ENCODE assay signal across 12 cellular contexts in the genomic region with DNA sequence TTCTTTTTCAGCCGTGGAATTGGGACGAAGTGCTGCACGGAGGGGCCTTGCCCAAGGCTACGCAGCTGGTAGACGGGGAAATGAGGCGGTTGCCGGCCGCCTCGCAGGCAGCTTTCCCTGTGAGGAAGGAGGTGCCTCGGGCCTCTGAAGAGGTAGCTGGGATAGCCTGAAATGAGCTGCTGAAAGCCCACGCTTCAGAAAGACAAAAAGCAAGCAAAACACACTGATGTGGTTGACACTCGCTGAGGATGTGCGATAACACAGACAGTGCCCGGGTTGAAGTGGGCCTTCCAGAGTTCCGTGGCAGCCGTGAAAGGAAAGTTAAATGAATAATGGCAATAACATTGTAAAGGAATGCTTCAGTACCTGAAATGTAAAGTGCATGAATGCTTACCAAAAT. TPM values are rescaled to one million over a fixed set of nuclear protein-coding genes. Genes with fewer than 3 reads are reported as not detected.
DNase-seq lines count a peak whose midpoint lies in the region; TF ChIP-seq lines count a peak whose summit lies in the region.
"Had no signal": no experiment of that assay in that cellular context is flagged by ENCODE, and none has a peak within 500 bp of the region (broad histone marks: within the 10 kb centered on the region; RNA-seq: fewer than 3 reads in every experiment).

No MANE protein-coding gene starts in this region.

- peak overlapping the region; percentile 77 for H3K4me3 Mint-ChIP-seq in activated CD4-positive, alpha-beta T cell treated with anti-CD3 and anti-CD28 coated beads, Interleukin-2, amount 10 ng/mL, durations not matched to agents 24 days and 14 days
- H3K4me3 Mint-ChIP-seq in nephron progenitor cell: no peak overlapping the region

- no peaks in the 10 kb centered on the region for H3K36me3 Mint-ChIP-seq in activated CD4-positive, alpha-beta T cell treated with anti-CD3 and anti-CD28 coated beads, Interleukin-2, amount 10 ng/mL, durations not matched to agents 24 days and 14 days (ENCODE audit: low read depth)
- no peaks in the 10 kb centered on the region for H3K36me3 Mint-ChIP-seq in nephron progenitor cell (ENCODE audit: low read depth)

- H3K27me3 Mint-ChIP-seq in activated CD4-positive, alpha-beta T cell treated with anti-CD3 and anti-CD28 coated beads, Interleukin-2, amount 10 ng/mL, durations not matched to agents 24 days and 14 days: no peaks in the 10 kb centered on the region
- peaks cover 8% of the 10 kb centered on the region for H3K27me3 Mint-ChIP-seq in nephron progenitor cell (ENCODE audit: low read depth, poor library complexity)

- H3K4me1 Mint-ChIP-seq in activated CD4-positive, alpha-beta T cell treated with anti-CD3 and anti-CD28 coated beads, Interleukin-2, amount 10 ng/mL, durations not matched to agents 24 days and 14 days: peaks cover 74% of the 10 kb centered on the region
- peaks cover 29% of the 10 kb centered on the region for H3K4me1 Mint-ChIP-seq in nephron progenitor cell

- intact Hi-C loops in activated CD4-positive, alpha-beta T cell treated with anti-CD3 and anti-CD28 coated beads, Interleukin-2, amount 10 ng/mL, durations not matched to agents 24 days and 14 days (cut with micrococcal nuclease): loop anchor here (2.0 kb wide), 1 partner anchor 21 kb away; no protein-coding TSS in a partner anchor

- H3K9me3 Mint-ChIP-seq in activated CD4-positive, alpha-beta T cell treated with anti-CD3 and anti-CD28 coated beads, Interleukin-2, amount 10 ng/mL, durations not matched to agents 24 days and 14 days: no peaks in the 10 kb centered on the region
- peaks cover 4% of the 10 kb centered on the region for H3K9me3 Mint-ChIP-seq in nephron progenitor cell

- H3K4me3 ChIP-seq in BE2C (ENCODE audit: low read depth, low read length): no peak overlapping the region
- H3K4me3 ChIP-seq: coronary artery, gastrocnemius medialis had no signal

- H3K27ac Mint-ChIP-seq in activated CD4-positive, alpha-beta T cell treated with anti-CD3 and anti-CD28 coated beads, Interleukin-2, amount 10 ng/mL, durations not matched to agents 24 days and 14 days: peak overlapping the region; percentile 78
- peak overlapping the region; percentile 65 for H3K27ac Mint-ChIP-seq in nephron progenitor cell

- peak; percentile 81 for DNase-seq in activated CD4-positive, alpha-beta T cell treated with anti-CD3 and anti-CD28 coated beads, Interleukin-2, amount 10 ng/mL, durations not matched to agents 24 days and 14 days
- DNase-seq in activated effector memory CD4-positive, alpha-beta T cell treated with anti-CD3 and anti-CD28 coated beads, Interleukin-2, amount 50 U/mL, for 16 hours: peak; percentile 75
- DNase-seq in nephron progenitor cell: no peak
- DNase-seq in stimulated activated naive CD4-positive, alpha-beta T cell treated with Interleukin-2 at 50 U/mL for 16 hours (lab: John Stamatoyannopoulos, UW): peak; percentile 45
- no peak for DNase-seq in BE2C
- DNase-seq in NOMO-1 treated with dmso at 0.1 percent for 144 hours (lab: John Stamatoyannopoulos, UW; ENCODE audit: unreplicated experiment): no peak
- no peak for DNase-seq in inferior parietal cortex (ENCODE audit: extremely low spot score)
- DNase-seq: gastrocnemius medialis, left cardiac atrium, SHP77 treated with DMSO at 0.1 percent for 48 hours had no signal

- no peaks in the 10 kb centered on the region for H3K9me3 ChIP-seq in BE2C
- H3K9me3 ChIP-seq: gastrocnemius medialis had no signal

- no peaks in the 10 kb centered on the region for H3K27me3 ChIP-seq in BE2C
- H3K27me3 ChIP-seq: gastrocnemius medialis had no signal

- peaks cover 14% of the 10 kb centered on the region for H3K4me1 ChIP-seq in BE2C
- H3K4me1 ChIP-seq: gastrocnemius medialis had no signal

- no peaks in the 10 kb centered on the region for H3K36me3 ChIP-seq in BE2C
- H3K36me3 ChIP-seq: gastrocnemius medialis had no signal

- TF ChIP-seq CTCF in nephron progenitor cell (IDR thresholded peaks at IDR 0.05) (no peak), BE2C (IDR thresholded peaks at IDR 0.05; ENCODE audit: low read depth, low read length) (no peak)

RNA-seq across cellular contexts. Expression of a gene that starts 47.2 kb away (rescaled TPM):
- 49.5 and 51.2 TPM in 2 replicates for total RNA-seq in activated CD4-positive, alpha-beta T cell treated with anti-CD3 and anti-CD28 coated beads, Interleukin-2, amount 10 ng/mL, durations not matched to agents 24 days and 14 days
- polyA plus RNA-seq in BE2C (2012; ENCODE audit: insufficient read depth, insufficient read length, low read depth): 8.5 TPM
- total RNA-seq: NCI-H460 had no signal

Comparison
In these comparisons a context has a peak if more than half of its experiments do, and no peak if none do; other contexts are left out.
1. DNase-seq: peak in activated CD4-positive, alpha-beta T cell treated with anti-CD3 and anti-CD28 coated beads, Interleukin-2, amount 10 ng/mL, durations not matched to agents 24 days and 14 days (single experiment), activated effector memory CD4-positive, alpha-beta T cell treated with anti-CD3 and anti-CD28 coated beads, Interleukin-2, amount 50 U/mL, for 16 hours (single experiment) and stimulated activated naive CD4-positive, alpha-beta T cell treated with Interleukin-2 at 50 U/mL for 16 hours (single experiment); none in nephron progenitor cell (single experiment), BE2C (single experiment), NOMO-1 treated with dmso at 0.1 percent for 144 hours (single experiment) and inferior parietal cortex (single experiment).